20 cellular contexts compared by ENCODE assay signal in genomic region chr5:65133473-65134110, GRCh38.
DNase-seq lines count a peak whose midpoint lies in the region.
"Had no signal": no experiment of that assay in that cellular context is flagged by ENCODE, and none has a peak within 500 bp of the region (broad histone marks: within the 10 kb centered on the region; RNA-seq: fewer than 3 reads in every experiment).

No MANE protein-coding gene starts in this region.

- H3K27ac ChIP-seq in temporal lobe (ENCODE audit: low read depth, low read length) = peak overlapping the region; percentile 72
- H3K27ac ChIP-seq: body of pancreas, psoas muscle, WERI-Rb-1 had no signal

- DNase-seq in LHCN-M2 (ENCODE audit: low read depth) (peak; percentile 48), cerebellar cortex (ENCODE audit: low spot score) (peak; percentile 26), inferior parietal cortex (ENCODE audit: extremely low spot score) (peak; percentile 40), T-helper 1 cell (no peak), NCI-H69 (lab: John Stamatoyannopoulos, UW) (no peak), SK-N-DZ (ENCODE audit: low spot score) (no peak)
- DNase-seq: activated CD4-positive, alpha-beta T cell treated with anti-CD3 and anti-CD28 coated beads, Interleukin-2, amount 50 U/mL, for 1 hour; activated naive CD8-positive, alpha-beta T cell treated with anti-CD3 and anti-CD28 coated beads for 36 hours; BE2C; body of pancreas; cortex of kidney; DMS79; NCI-H510A treated with DMSO at 0.1 percent for 48 hours; NK-92 treated with Interleukin-12 subunit alpha and Interleukin-12 subunit beta, amount 100 ng/mL, for 24 hours; psoas muscle; SK-N-SH; stimulated activated CD4-positive, alpha-beta T cell treated with anti-CD3 and anti-CD28 coated beads, Interleukin-4, amount 100 ng/mL, for 1 hour; stimulated activated naive CD4-positive, alpha-beta T cell; WERI-Rb-1 had no signal

Comparison
In these comparisons a context has a peak if more than half of its experiments do, and no peak if none do; other contexts are left out.
1. DNase-seq: peak in LHCN-M2 (single experiment), cerebellar cortex (single experiment) and inferior parietal cortex (single experiment); none in T-helper 1 cell (0 of 5), NCI-H69 (single experiment) and SK-N-DZ (single experiment).